In the genomic region with DNA sequence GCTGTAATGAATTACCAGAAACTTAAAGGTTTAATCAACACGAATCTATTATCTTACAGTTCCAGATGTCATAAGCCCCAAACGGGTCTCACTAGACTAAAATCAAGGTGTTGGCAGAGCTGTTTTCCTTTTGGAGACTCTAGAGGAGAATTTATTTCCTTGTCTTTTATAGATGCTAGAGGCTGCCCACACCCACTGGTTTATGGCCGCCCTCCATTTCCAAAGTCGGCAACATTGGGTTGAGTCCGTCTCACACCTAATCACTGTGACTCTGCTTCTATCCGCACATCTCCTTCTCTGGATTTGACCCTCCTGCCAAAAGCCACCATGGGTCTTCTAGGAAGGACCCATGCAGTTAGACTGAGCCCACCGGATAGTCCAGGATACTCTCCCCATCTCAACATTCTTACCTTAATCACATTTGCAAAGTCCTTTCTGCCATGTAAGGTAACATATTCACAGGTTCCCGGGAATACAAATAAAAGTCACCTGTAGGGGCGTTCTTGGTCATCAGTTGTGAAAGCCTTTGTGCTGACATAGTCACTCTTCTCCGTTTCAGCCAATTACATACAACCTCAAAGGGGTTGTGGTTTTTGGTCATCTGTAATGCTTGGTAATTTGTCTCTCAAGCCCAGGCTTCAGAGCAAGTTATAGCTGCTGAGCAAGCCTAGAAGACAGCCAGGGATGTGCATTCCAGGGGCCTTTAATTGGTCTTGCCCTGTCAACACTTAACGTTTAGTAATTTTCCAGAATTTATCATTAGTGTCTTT, we compare ENCODE assay signal across 1 cellular context.
TF ChIP-seq lines count a peak whose summit lies in the region.

No MANE protein-coding gene starts in this region.

TF ChIP-seq in IMR-90, 13 proteins besides CTCF, POLR2A, EP300 and RAD21:
- TF ChIP-seq CEBPB (IDR thresholded peaks at IDR 0.05; ENCODE audit: low read depth, low read length) (no peak), SMC3 (IDR thresholded peaks at IDR 0.05; ENCODE audit: low read depth, low read length) (no peak), BHLHE40 (IDR thresholded peaks at IDR 0.05; ENCODE audit: low read depth, low read length) (no peak), MXI1 (IDR thresholded peaks at IDR 0.05; ENCODE audit: borderline replicate concordance, low read depth, low read length) (no peak), MAFK (IDR thresholded peaks at IDR 0.05; ENCODE audit: low read depth, low read length) (no peak), RCOR1 (IDR thresholded peaks at IDR 0.05; ENCODE audit: insufficient replicate concordance, low read length) (no peak), RFX5 (IDR thresholded peaks at IDR 0.05; ENCODE audit: low read depth, low read length) (no peak), CHD1 (IDR thresholded peaks at IDR 0.05; ENCODE audit: low read depth, low read length) (no peak), NFE2L2 (IDR thresholded peaks at IDR 0.05; ENCODE audit: low read depth, low read length) (no peak), MAZ (IDR thresholded peaks at IDR 0.05; ENCODE audit: borderline replicate concordance, low read depth, low read length) (no peak), FOS (IDR thresholded peaks at IDR 0.05; ENCODE audit: low read depth, low read length) (no peak)
- TF ChIP-seq, protein P1, sequence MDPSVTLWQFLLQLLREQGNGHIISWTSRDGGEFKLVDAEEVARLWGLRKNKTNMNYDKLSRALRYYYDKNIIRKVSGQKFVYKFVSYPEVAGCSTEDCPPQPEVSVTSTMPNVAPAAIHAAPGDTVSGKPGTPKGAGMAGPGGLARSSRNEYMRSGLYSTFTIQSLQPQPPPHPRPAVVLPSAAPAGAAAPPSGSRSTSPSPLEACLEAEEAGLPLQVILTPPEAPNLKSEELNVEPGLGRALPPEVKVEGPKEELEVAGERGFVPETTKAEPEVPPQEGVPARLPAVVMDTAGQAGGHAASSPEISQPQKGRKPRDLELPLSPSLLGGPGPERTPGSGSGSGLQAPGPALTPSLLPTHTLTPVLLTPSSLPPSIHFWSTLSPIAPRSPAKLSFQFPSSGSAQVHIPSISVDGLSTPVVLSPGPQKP (IDR thresholded peaks at IDR 0.05; ENCODE audit: borderline replicate concordance, low read depth, low read length): no peak
- TF ChIP-seq, protein P2, sequence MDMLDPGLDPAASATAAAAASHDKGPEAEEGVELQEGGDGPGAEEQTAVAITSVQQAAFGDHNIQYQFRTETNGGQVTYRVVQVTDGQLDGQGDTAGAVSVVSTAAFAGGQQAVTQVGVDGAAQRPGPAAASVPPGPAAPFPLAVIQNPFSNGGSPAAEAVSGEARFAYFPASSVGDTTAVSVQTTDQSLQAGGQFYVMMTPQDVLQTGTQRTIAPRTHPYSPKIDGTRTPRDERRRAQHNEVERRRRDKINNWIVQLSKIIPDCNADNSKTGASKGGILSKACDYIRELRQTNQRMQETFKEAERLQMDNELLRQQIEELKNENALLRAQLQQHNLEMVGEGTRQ (IDR thresholded peaks at IDR 0.05; ENCODE audit: low read depth, low read length): no peak
